8 cellular contexts compared by ENCODE assay signal in the genomic region with DNA sequence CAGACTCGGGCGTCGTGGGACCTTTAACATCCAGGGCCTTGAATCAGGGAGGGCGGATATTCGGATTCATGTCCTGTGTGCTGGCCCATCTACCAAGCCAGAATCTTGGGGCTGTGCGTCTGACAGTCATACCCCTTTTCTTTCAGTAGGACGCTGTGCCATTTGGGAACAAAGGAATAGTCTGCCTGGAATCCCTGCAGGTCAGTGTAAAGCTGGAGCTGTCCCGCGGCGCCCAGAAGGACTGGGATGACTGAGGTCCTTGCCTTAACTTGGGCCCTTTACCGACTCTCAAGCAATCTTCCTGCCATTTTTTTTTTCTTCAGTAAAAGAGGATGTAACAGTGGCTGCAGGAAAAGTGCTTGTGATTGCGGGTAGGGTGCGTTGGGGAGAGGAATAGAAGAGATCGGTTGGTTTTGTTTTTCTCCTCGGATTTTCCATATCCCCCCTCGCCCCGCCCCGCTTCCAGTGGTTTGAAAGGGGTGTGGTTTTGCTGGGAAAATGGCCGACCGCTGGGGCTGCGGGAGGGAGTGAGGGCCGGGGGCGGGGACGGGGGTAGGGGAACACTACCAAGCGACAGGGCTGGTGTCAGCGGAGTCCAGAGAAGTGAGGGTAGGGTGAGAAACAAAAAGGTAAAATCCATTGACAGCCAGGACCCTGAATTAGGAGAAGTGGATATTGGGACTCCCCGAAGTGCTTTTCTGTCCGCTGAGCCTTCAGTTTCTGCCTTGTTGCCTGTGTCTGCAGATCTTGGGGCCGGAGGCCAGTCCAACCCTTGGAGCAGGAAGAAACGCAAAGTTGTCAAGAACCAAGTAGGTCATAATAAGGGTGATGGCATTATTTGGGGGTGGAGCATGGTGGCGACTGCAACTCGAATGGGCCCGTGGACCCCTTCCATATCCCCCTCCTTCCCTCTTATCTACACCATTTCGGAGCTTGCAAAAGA. TPM values are rescaled to one million over a fixed set of nuclear protein-coding genes. Genes with fewer than 3 reads are reported as not detected.
A peak's percentile ranks its signal among the peaks of the same experiment; 100 is the strongest.
DNase-seq lines count a peak whose midpoint lies in the region; TF ChIP-seq lines count a peak whose summit lies in the region.

No MANE protein-coding gene starts in this region.

- no peaks in the 10 kb centered on the region for H3K79me2 ChIP-seq in SK-N-SH (ENCODE audit: insufficient read depth)

- no peaks in the 10 kb centered on the region for H4K20me1 ChIP-seq in SK-N-SH (ENCODE audit: insufficient read depth)

- H3K9me3 ChIP-seq in SK-N-SH, result no peaks in the 10 kb centered on the region; the same call in 1 of the 2 replicates
- H3K9me3 ChIP-seq in esophagus (ENCODE audit: control insufficient read depth in 2 of 2, insufficient read depth in 1 of 2, low read depth in 1 of 2, low read length in 1 of 2), result no peaks in the 10 kb centered on the region
- no peaks in the 10 kb centered on the region for H3K9me3 ChIP-seq in tibial nerve

- H3K27ac Mint-ChIP-seq in activated CD4-positive, alpha-beta T cell treated with anti-CD3 and anti-CD28 coated beads, Interleukin-2, amount 10 ng/mL, durations not matched to agents 24 days and 14 days, result no peak overlapping the region

- peak overlapping the region; percentile 89 for H2AFZ ChIP-seq in SK-N-SH (ENCODE audit: low read depth)

- H3K9me2 ChIP-seq in SK-N-SH, result no peaks in the 10 kb centered on the region

- TF ChIP-seq RAD21 in SK-N-SH (IDR thresholded peaks at IDR 0.05; ENCODE audit: low read length), result no peak

- peak overlapping the region; percentile 70 for H3K9ac ChIP-seq in SK-N-SH

- peak overlapping the region; percentile 64 for H3K4me2 ChIP-seq in SK-N-SH

- no peaks in the 10 kb centered on the region for H3K9me3 Mint-ChIP-seq in activated CD4-positive, alpha-beta T cell treated with anti-CD3 and anti-CD28 coated beads, Interleukin-2, amount 10 ng/mL, durations not matched to agents 24 days and 14 days

- H3K4me3 ChIP-seq in SK-N-SH (ENCODE audit: low read depth in 2 of 2, low read length in 1 of 2), result peak overlapping the region; percentile 60 to 62
- peak overlapping the region; percentile 51 to 61 for H3K4me3 ChIP-seq in esophagus (ENCODE audit: low read depth in 1 of 2, low read length in 2 of 2)
- H3K4me3 ChIP-seq in tibial nerve, result peak overlapping the region; percentile 37 to 68 (median 52)

- CTCF ChIA-PET in SK-N-SH (lab: Yijun Ruan, JAX), result interaction anchor here (0.7 kb wide), 1 partner anchor 12 kb away, joined by 3 read pairs; no protein-coding TSS in a partner anchor

- TF ChIP-seq CTCF in SK-N-SH (IDR thresholded peaks at IDR 0.05), result no peak
- no peak for TF ChIP-seq CTCF in tibial nerve (IDR thresholded peaks at IDR 0.05)

- intact Hi-C loops in activated CD4-positive, alpha-beta T cell treated with anti-CD3 and anti-CD28 coated beads, Interleukin-2, amount 10 ng/mL, durations not matched to agents 24 days and 14 days (cut with micrococcal nuclease), result no loop called here

- TF ChIP-seq POLR2A in tibial nerve (IDR thresholded peaks at IDR 0.05), result no peak

- POLR2A ChIA-PET in SK-N-SH (lab: Yijun Ruan, JAX), result no interaction called here

- H3K4me1 Mint-ChIP-seq in activated CD4-positive, alpha-beta T cell treated with anti-CD3 and anti-CD28 coated beads, Interleukin-2, amount 10 ng/mL, durations not matched to agents 24 days and 14 days, result peaks cover 3% of the 10 kb centered on the region

- no peak for DNase-seq in activated CD4-positive, alpha-beta T cell treated with anti-CD3 and anti-CD28 coated beads, Interleukin-2, amount 10 ng/mL, durations not matched to agents 24 days and 14 days
- no peak for DNase-seq in activated CD4-positive, alpha-beta T cell treated with anti-CD3 and anti-CD28 coated beads for 4 hours
- DNase-seq in SK-N-SH (peak; percentile 82), midbrain (lab: John Stamatoyannopoulos, UW) (peak; percentile 37), tibial nerve (ENCODE audit: low spot score in 2 of 2) (peak; percentile 30 to 48), activated gamma-delta T cell treated with Interleukin-2 at 50 U/mL for 16 hours (no peak), LoVo (ENCODE audit: low spot score) (no peak)

- 11% methylated on average over 28 of the region's 34 CpGs for WGBS in SK-N-SH (ENCODE audit: low lambda C conversion rate)
- 7 to 33% methylated on average over 34 of the region's 34 CpGs for WGBS in esophagus, 2 donors
- 6 to 39% methylated on average over 25 to 34 of the region's 34 CpGs for WGBS in tibial nerve, 2 donors

- TF ChIP-seq EP300 in SK-N-SH (IDR thresholded peaks at IDR 0.05; ENCODE audit: borderline replicate concordance in 1 of 2, low read depth in 1 of 2, low read length in 1 of 2) (no peak), tibial nerve (IDR thresholded peaks at IDR 0.05) (no peak)

- H3K4me3 Mint-ChIP-seq in activated CD4-positive, alpha-beta T cell treated with anti-CD3 and anti-CD28 coated beads, Interleukin-2, amount 10 ng/mL, durations not matched to agents 24 days and 14 days, result peak overlapping the region; percentile 18

- H3K27me3 Mint-ChIP-seq in activated CD4-positive, alpha-beta T cell treated with anti-CD3 and anti-CD28 coated beads, Interleukin-2, amount 10 ng/mL, durations not matched to agents 24 days and 14 days, result peaks cover 11% of the 10 kb centered on the region

- no peaks in the 10 kb centered on the region for H3K36me3 ChIP-seq in SK-N-SH (replicated peaks in 1 of 2; ENCODE audit: control insufficient read depth in 1 of 2, insufficient read depth in 2 of 2, low read length in 1 of 2)
- H3K36me3 ChIP-seq in esophagus (ENCODE audit: control insufficient read depth in 2 of 2, insufficient read depth in 2 of 2, low read length in 1 of 2), result no peaks in the 10 kb centered on the region
- H3K36me3 ChIP-seq in tibial nerve, result peaks cover 0 to 9% (median 0%) of the 10 kb centered on the region in 3 donors

- H3K36me3 Mint-ChIP-seq in activated CD4-positive, alpha-beta T cell treated with anti-CD3 and anti-CD28 coated beads, Interleukin-2, amount 10 ng/mL, durations not matched to agents 24 days and 14 days (ENCODE audit: low read depth), result no peaks in the 10 kb centered on the region

- H3K27ac ChIP-seq in SK-N-SH (ENCODE audit: low read depth in 2 of 2, low read length in 1 of 2) (peak overlapping the region; percentile 68 to 71), esophagus (ENCODE audit: low read depth in 2 of 2, low read length in 1 of 2) (peak overlapping the region; percentile 67), tibial nerve (peak overlapping the region; percentile 76 to 98 (median 84))

- no peaks in the 10 kb centered on the region for H3F3A ChIP-seq in SK-N-SH (replicated peaks; ENCODE audit: insufficient read depth)

- no peaks in the 10 kb centered on the region; the same call in 1 of the 2 replicates for H3K27me3 ChIP-seq in SK-N-SH (ENCODE audit: insufficient read depth)
- no peaks in the 10 kb centered on the region for H3K27me3 ChIP-seq in esophagus (ENCODE audit: control insufficient read depth in 1 of 2, insufficient read depth in 2 of 2, low read length in 2 of 2)
- H3K27me3 ChIP-seq in tibial nerve, result no peaks in the 10 kb centered on the region

- no peaks in the 10 kb centered on the region; a peak in 1 of 4 replicates for H3K4me1 ChIP-seq in SK-N-SH (ENCODE audit: control insufficient read depth in 1 of 2, insufficient read depth in 2 of 2, low read depth in 1 of 2, low read length in 1 of 2)
- H3K4me1 ChIP-seq in esophagus (ENCODE audit: control insufficient read depth in 2 of 2, insufficient read depth in 2 of 2, low read length in 1 of 2), result peaks cover 0 to 2% of the 10 kb centered on the region in 2 donors
- peaks cover 0 to 3% (median 0%) of the 10 kb centered on the region in 4 donors for H3K4me1 ChIP-seq in tibial nerve

TF ChIP-seq in SK-N-SH, 30 proteins besides CTCF, POLR2A, EP300 and RAD21:
- TF ChIP-seq FOXM1 (IDR thresholded peaks at IDR 0.05; ENCODE audit: low read depth) (no peak), YY1 (IDR thresholded peaks at IDR 0.05; ENCODE audit: low read depth) (peak; percentile 68; the same call in 1 of the 2 replicates), GATA2 (CRISPR knock-in tag; IDR thresholded peaks at IDR 0.05) (no peak)
- TF ChIP-seq, protein P1, sequence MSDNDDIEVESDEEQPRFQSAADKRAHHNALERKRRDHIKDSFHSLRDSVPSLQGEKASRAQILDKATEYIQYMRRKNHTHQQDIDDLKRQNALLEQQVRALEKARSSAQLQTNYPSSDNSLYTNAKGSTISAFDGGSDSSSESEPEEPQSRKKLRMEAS (IDR thresholded peaks at IDR 0.05; ENCODE audit: low read depth), result no peak
- TF ChIP-seq, protein P2, sequence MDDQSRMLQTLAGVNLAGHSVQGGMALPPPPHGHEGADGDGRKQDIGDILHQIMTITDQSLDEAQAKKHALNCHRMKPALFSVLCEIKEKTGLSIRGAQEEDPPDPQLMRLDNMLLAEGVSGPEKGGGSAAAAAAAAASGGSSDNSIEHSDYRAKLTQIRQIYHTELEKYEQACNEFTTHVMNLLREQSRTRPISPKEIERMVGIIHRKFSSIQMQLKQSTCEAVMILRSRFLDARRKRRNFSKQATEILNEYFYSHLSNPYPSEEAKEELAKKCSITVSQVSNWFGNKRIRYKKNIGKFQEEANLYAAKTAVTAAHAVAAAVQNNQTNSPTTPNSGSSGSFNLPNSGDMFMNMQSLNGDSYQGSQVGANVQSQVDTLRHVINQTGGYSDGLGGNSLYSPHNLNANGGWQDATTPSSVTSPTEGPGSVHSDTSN (IDR thresholded peaks at IDR 0.05), result no peak

RNA-seq across cellular contexts. Expression of a gene that starts 0.7 kb away (rescaled TPM):
- total RNA-seq in activated CD4-positive, alpha-beta T cell treated with anti-CD3 and anti-CD28 coated beads, Interleukin-2, amount 10 ng/mL, durations not matched to agents 24 days and 14 days, result 0.14 and 0.17 TPM in 2 replicates
- polyA plus RNA-seq in SK-N-SH (2012; rRNA removed), result 9.2 and 9.7 TPM in 2 replicates
- polyA plus RNA-seq in SK-N-SH (2012; cell fraction: cytosol; rRNA removed), result 9.7 and 10.2 TPM in 2 replicates
- 10.7 and 12.5 TPM in 2 replicates for polyA plus RNA-seq in SK-N-SH (2012; cell fraction: nucleus; rRNA removed)
- 1 to 10 TPM; 4.0 to 5.5 TPM for polyA plus RNA-seq in esophagus
- total RNA-seq in tibial nerve, result 10 to 100 TPM; 28.2 to 34.3 (median 30.6) TPM

Comparison
In these comparisons a context has a peak if more than half of its experiments do, and no peak if none do; other contexts are left out.
1. DNase-seq: peak in SK-N-SH (single experiment), midbrain (single experiment) and tibial nerve (2 of 2); none in activated CD4-positive, alpha-beta T cell treated with anti-CD3 and anti-CD28 coated beads, Interleukin-2, amount 10 ng/mL, durations not matched to agents 24 days and 14 days (single experiment), activated CD4-positive, alpha-beta T cell treated with anti-CD3 and anti-CD28 coated beads for 4 hours (0 of 2), activated gamma-delta T cell treated with Interleukin-2 at 50 U/mL for 16 hours (single experiment) and LoVo (single experiment).
2. RNA of a gene that starts 0.7 kb away (total RNA-seq): 28.2 to 34.3 TPM in tibial nerve; 0.14 to 0.17 TPM in activated CD4-positive, alpha-beta T cell treated with anti-CD3 and anti-CD28 coated beads, Interleukin-2, amount 10 ng/mL, durations not matched to agents 24 days and 14 days; every median in the first group is over 10 times any median in the second.
3. Peak in every context shown above with its lines, with median percentiles within 50 percentile points of each other: H3K27ac ChIP-seq and H3K4me3 ChIP-seq.